In the genomic region with DNA sequence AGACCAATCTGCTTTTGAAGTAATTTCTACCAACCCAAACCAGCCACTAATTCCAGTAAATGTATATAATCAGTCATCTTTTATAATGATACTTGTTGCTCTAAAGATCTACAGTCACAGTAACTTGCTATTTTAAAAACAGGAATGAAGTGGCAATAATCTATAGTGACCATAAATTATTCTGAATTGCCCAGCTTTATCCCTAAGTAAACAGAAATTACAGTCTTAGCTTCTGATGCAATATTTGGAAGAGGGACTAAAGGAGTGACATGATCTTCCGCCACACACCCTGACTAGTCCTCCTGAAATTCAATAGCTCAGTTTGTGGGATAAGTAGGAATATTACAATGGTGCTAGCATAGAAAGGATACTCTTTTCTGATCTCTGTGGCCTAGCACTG, we compare ENCODE assay signal across 30 cellular contexts.
DNase-seq lines count a peak whose midpoint lies in the region; ATAC-seq and TF ChIP-seq lines count a peak whose summit lies in the region.
"Had no signal": no experiment of that assay in that cellular context is flagged by ENCODE, and none has a peak within 500 bp of the region (broad histone marks: within the 10 kb centered on the region; RNA-seq: fewer than 3 reads in every experiment).

No MANE protein-coding gene starts in this region.

- H3K4me1 Mint-ChIP-seq in activated naive CD8-positive, alpha-beta T cell treated with anti-CD3 and anti-CD28 coated beads, Interleukin-2, amount 50 U/mL, for 24 hours: no peaks in the 10 kb centered on the region
- H3K4me1 Mint-ChIP-seq: central memory CD8-positive, alpha-beta T cell had no signal

- no peaks in the 10 kb centered on the region for H3K9me3 ChIP-seq in cardiac muscle cell (ENCODE audit: low read depth)
- H3K9me3 ChIP-seq: BLaER1, esophagus muscularis mucosa, gastroesophageal sphincter, prostate gland, right lobe of liver, thyroid gland, vagina had no signal

- peaks cover 27% of the 10 kb centered on the region for H3K4me1 ChIP-seq in cardiac muscle cell (ENCODE audit: low read depth)
- H3K4me1 ChIP-seq: BLaER1, esophagus muscularis mucosa, gastroesophageal sphincter, lower lobe of right lung, right lobe of liver, thyroid gland, vagina had no signal

- peaks cover 43% of the 10 kb centered on the region for H3K36me3 Mint-ChIP-seq in activated naive CD8-positive, alpha-beta T cell treated with anti-CD3 and anti-CD28 coated beads, Interleukin-2, amount 50 U/mL, for 24 hours (ENCODE audit: low read depth)

- intact Hi-C loops in left ventricle myocardium superior (cut with micrococcal nuclease): no loop called here

- DNase-seq in cardiac muscle cell (ENCODE audit: low read depth in 1 of 2, low spot score in 1 of 2) (no peak), left ventricle myocardium superior (no peak), NCI-H2227 treated with DMSO at 0.1 percent for 48 hours (lab: John Stamatoyannopoulos, UW) (peak; percentile 68), fibroblast of the aortic adventitia (ENCODE audit: low read depth) (peak; percentile 11)
- DNase-seq in activated CD4-positive, alpha-beta T cell treated with anti-CD3 and anti-CD28 coated beads, Interleukin-2, amount 50 U/mL, for 1 hour: no peak
- DNase-seq in effector CD4-positive, alpha-beta T cell: no peak
- no peak for DNase-seq in activated naive CD8-positive, alpha-beta T cell treated with anti-CD3 and anti-CD28 coated beads, Interleukin-2, amount 50 U/mL, for 24 hours
- DNase-seq: activated CD4-positive, alpha-beta T cell treated with anti-CD3 and anti-CD28 coated beads, Interleukin-2, amount 50 U/mL, for 48 hours; activated CD4-positive, CD25-positive, alpha-beta regulatory T cell; activated naive CD4-positive, alpha-beta T cell; DMS153; endodermal cell; kidney glomerular epithelial cell; lower lobe of right lung; naive thymus-derived CD8-positive, alpha-beta T cell; NCI-H1105; NCI-H2171; NCI-H526 treated with DMSO at 0.1 percent for 48 hours; nucleus accumbens; right lobe of liver; stimulated activated CD4-positive, alpha-beta T cell treated with anti-CD3 and anti-CD28 coated beads, Interleukin-12 subunit alpha, Interleukin-12 subunit beta, amount 100 ng/mL, for 4 hours; stimulated activated CD4-positive, alpha-beta T cell treated with anti-CD3 and anti-CD28 coated beads, Interleukin-2, amount 100 ng/mL, for 48 hours; thyroid gland had no signal

- no peaks in the 10 kb centered on the region for H3K36me3 ChIP-seq in cardiac muscle cell
- H3K36me3 ChIP-seq: prostate gland had no signal

- H3K27ac ChIP-seq in cardiac muscle cell: peak overlapping the region; percentile 5
- H3K27ac ChIP-seq: BLaER1, esophagus muscularis mucosa, gastroesophageal sphincter, lower lobe of right lung, prostate gland, right lobe of liver, thyroid gland, vagina had no signal

- no peak overlapping the region for H3K4me3 Mint-ChIP-seq in activated naive CD8-positive, alpha-beta T cell treated with anti-CD3 and anti-CD28 coated beads, Interleukin-2, amount 50 U/mL, for 24 hours
- H3K4me3 Mint-ChIP-seq: central memory CD8-positive, alpha-beta T cell; dendritic cell treated with granulocyte-macrophage colony-stimulating factor and Interleukin-4, amounts not matched to agents 40 ng/mL and 50 ng/mL, for 4 days; endodermal cell; naive thymus-derived CD8-positive, alpha-beta T cell had no signal

- ATAC-seq in left ventricle myocardium superior: no peak
- ATAC-seq in activated naive CD8-positive, alpha-beta T cell treated with anti-CD3 and anti-CD28 coated beads, Interleukin-2, amount 50 U/mL, for 24 hours: no peak
- ATAC-seq: gastroesophageal sphincter; lower lobe of right lung; naive thymus-derived CD8-positive, alpha-beta T cell; right lobe of liver had no signal

- no peaks in the 10 kb centered on the region for H3K27me3 Mint-ChIP-seq in activated naive CD8-positive, alpha-beta T cell treated with anti-CD3 and anti-CD28 coated beads, Interleukin-2, amount 50 U/mL, for 24 hours
- H3K27me3 Mint-ChIP-seq: central memory CD8-positive, alpha-beta T cell; dendritic cell treated with granulocyte-macrophage colony-stimulating factor and Interleukin-4, amounts not matched to agents 40 ng/mL and 50 ng/mL, for 4 days; naive thymus-derived CD8-positive, alpha-beta T cell had no signal

- H3K27ac Mint-ChIP-seq in activated naive CD8-positive, alpha-beta T cell treated with anti-CD3 and anti-CD28 coated beads, Interleukin-2, amount 50 U/mL, for 24 hours: no peak overlapping the region
- H3K27ac Mint-ChIP-seq: dendritic cell treated with granulocyte-macrophage colony-stimulating factor and Interleukin-4, amounts not matched to agents 40 ng/mL and 50 ng/mL, for 4 days; endodermal cell had no signal

- TF ChIP-seq CTCF in cardiac muscle cell (IDR thresholded peaks at IDR 0.05; ENCODE audit: low read depth, low read length) (no peak), fibroblast of the aortic adventitia (IDR thresholded peaks at IDR 0.05; ENCODE audit: insufficient read depth, low read length) (no peak)

- no peaks in the 10 kb centered on the region for H3K27me3 ChIP-seq in cardiac muscle cell
- H3K27me3 ChIP-seq: BLaER1, esophagus muscularis mucosa, gastroesophageal sphincter, right lobe of liver, thyroid gland, vagina had no signal

- H3K4me3 ChIP-seq in cardiac muscle cell: no peak overlapping the region
- no peak overlapping the region for H3K4me3 ChIP-seq in fibroblast of the aortic adventitia (ENCODE audit: low read depth, low read length)
- H3K4me3 ChIP-seq: BLaER1, esophagus muscularis mucosa, gastroesophageal sphincter, lower lobe of right lung, prostate gland, right lobe of liver, thyroid gland, vagina had no signal

- no peaks in the 10 kb centered on the region for H3K9me3 Mint-ChIP-seq in activated naive CD8-positive, alpha-beta T cell treated with anti-CD3 and anti-CD28 coated beads, Interleukin-2, amount 50 U/mL, for 24 hours
- H3K9me3 Mint-ChIP-seq: central memory CD8-positive, alpha-beta T cell; dendritic cell treated with granulocyte-macrophage colony-stimulating factor and Interleukin-4, amounts not matched to agents 40 ng/mL and 50 ng/mL, for 4 days; endodermal cell had no signal

Comparison
In these comparisons a context has a peak if more than half of its experiments do, and no peak if none do; other contexts are left out.
1. DNase-seq: peak in NCI-H2227 treated with DMSO at 0.1 percent for 48 hours (single experiment) and fibroblast of the aortic adventitia (single experiment); none in cardiac muscle cell (0 of 2), left ventricle myocardium superior (single experiment), activated CD4-positive, alpha-beta T cell treated with anti-CD3 and anti-CD28 coated beads, Interleukin-2, amount 50 U/mL, for 1 hour (single experiment), effector CD4-positive, alpha-beta T cell (single experiment) and activated naive CD8-positive, alpha-beta T cell treated with anti-CD3 and anti-CD28 coated beads, Interleukin-2, amount 50 U/mL, for 24 hours (single experiment).